ENCODE assay signal across 8 cellular contexts in genomic region chr17:19648475-19649406, GRCh38. TPM values are rescaled to one million over a fixed set of nuclear protein-coding genes. Genes with fewer than 3 reads are reported as not detected.
DNase-seq lines count a peak whose midpoint lies in the region; ATAC-seq, FAIRE-seq and TF ChIP-seq lines count a peak whose summit lies in the region.

Gene ALDH3A2, plus strand, starts transcription at chr17:19648751. Its CDS starts 221 bp downstream, at chr17:19648972.

- CTCF ChIA-PET in CD4-positive, alpha-beta T cell (lab: Charles Lee): interaction anchor here (0.9 to 2.8 kb wide), 3 partner anchors 96 to 286 kb away, joined by 3 to 8 read pairs (median 7); partner anchors contain the start of gene B9D1
- CTCF ChIA-PET in HepG2 (lab: Yijun Ruan, JAX; ENCODE audit: low intra/inter-chr PET ratio, low total read pairs): interaction anchor here (1.9 kb wide), 1 partner anchor 24 kb away, joined by 7 read pairs; no protein-coding TSS in a partner anchor

- peak within 1 kb of the TSS; percentile 85 for H3K4me2 ChIP-seq in HepG2 (ENCODE audit: low read depth, low read length)

- peak within 1 kb of the TSS; percentile 95 for H3K4me3 Mint-ChIP-seq in CD4-positive, alpha-beta T cell

- in situ Hi-C loops in HepG2 (cut with HindIII; ENCODE audit: extremely low pct_ligation_motif_present, low pct_unique_long_range_greater_than_20kb): no loop called here

- TF ChIP-seq EP300 in HepG2 (IDR thresholded peaks at IDR 0.05; ENCODE audit: low read depth in 2 of 2, low read length in 2 of 2): peak; percentile 59 to 88; a peak in 3 of 4 replicates
- TF ChIP-seq EP300 in HepG2 (CRISPR knock-in tag; IDR thresholded peaks at IDR 0.05; ENCODE audit: borderline replicate concordance): peak; percentile 77

- H3K9me3 ChIP-seq in CD4-positive, alpha-beta T cell (ENCODE audit: control insufficient read depth, low read length): no peaks in the 10 kb centered on the region
- no peaks in the 10 kb centered on the region for H3K9me3 ChIP-seq in HepG2 (ENCODE audit: low read length)

- peak within 1 kb of the TSS; percentile 88 for H3K27ac Mint-ChIP-seq in CD4-positive, alpha-beta T cell

- H3K27ac ChIP-seq in CD4-positive, alpha-beta T cell (ENCODE audit: low read depth, low read length): peak within 1 kb of the TSS; percentile 45
- H3K27ac ChIP-seq in HepG2 (ENCODE audit: extremely low read length, insufficient read depth, low read length): peak within 1 kb of the TSS; percentile 88

- H4K20me1 ChIP-seq in HepG2 (ENCODE audit: insufficient read depth, low read length): no peaks in the 10 kb centered on the region

- H3K36me3 ChIP-seq in HepG2 (replicated peaks in 1 of 2; ENCODE audit: control insufficient read depth in 1 of 2, insufficient read depth in 2 of 2, low read length in 2 of 2): peaks cover 5 to 16% of the 10 kb centered on the region in 2 experiments; a peak in 4 of 5 replicates

- FAIRE-seq in HepG2 (lab: Jason Lieb, UNC): peak; percentile 71

- intact Hi-C loops in CD4-positive, alpha-beta T cell (cut with DNase I, micrococcal nuclease): loop anchor here (5.0 kb wide), 5 partner anchors 114 to 286 kb away; partner anchors contain the start of genes B9D1 (in 1 of the 2) and MAPK7 (in 1 of the 2)
- intact Hi-C loops in HepG2 (cut with micrococcal nuclease; ENCODE audit: unreplicated experiment): loop anchor here (1.0 to 10.0 kb wide), 8 partner anchors 12 to 134 kb away; no protein-coding TSS in a partner anchor

- H3K79me2 ChIP-seq in HepG2 (ENCODE audit: insufficient read depth, low read length): peaks cover 47% of the 10 kb centered on the region

- POLR2A ChIA-PET in CD4-positive, alpha-beta T cell (lab: Charles Lee): interaction anchor here (0.6 to 3.2 kb wide), 23 partner anchors 8 to 1465 kb away, joined by 3 to 19 read pairs (median 5); partner anchors contain the start of genes AKAP10, ALKBH5, B9D1 and MAPK7
- POLR2A ChIA-PET in HepG2 (lab: Yijun Ruan, JAX): interaction anchor here (0.7 to 5.3 kb wide), 35 partner anchors 11 to 310 kb away, joined by 3 to 194 read pairs (median 7); partner anchors contain the start of genes ALDH3A1, B9D1, MAPK7 and SLC47A1

- H3K4me1 Mint-ChIP-seq in CD4-positive, alpha-beta T cell (ENCODE audit: low read depth): peaks cover 42% of the 10 kb centered on the region

- TF ChIP-seq POLR2A in HepG2 (IDR thresholded peaks at IDR 0.05; ENCODE audit: insufficient read depth in 1 of 2, low read depth in 2 of 2, low read length in 2 of 2): peak; percentile 48 to 94; a peak in 3 of 4 replicates

- WGBS in HepG2 (ENCODE audit: low lambda C conversion rate): 0% methylated on average over 5 of the region's 73 CpGs

- TF ChIP-seq RAD21 in HepG2 (CRISPR knock-in tag; IDR thresholded peaks at IDR 0.05): peak; percentile 94

- no peak within 1 kb of the TSS for H2AFZ ChIP-seq in HepG2 (ENCODE audit: low read length)

- peaks cover 71% of the 10 kb centered on the region for H3K4me1 ChIP-seq in HepG2 (ENCODE audit: insufficient read depth, low read length)

- H3K9me3 Mint-ChIP-seq in CD4-positive, alpha-beta T cell: no peaks in the 10 kb centered on the region

- BruUV-seq in HepG2 (replicated peaks; lab: Mats Ljungman, UMichigan): TSS peak; percentile 48

- no peak for TF ChIP-seq CTCF in CD4-positive, alpha-beta T cell (IDR thresholded peaks at IDR 0.05)
- TF ChIP-seq CTCF in HepG2 (CRISPR knock-in tag; IDR thresholded peaks at IDR 0.05): peak; percentile 82

- H3K36me3 Mint-ChIP-seq in CD4-positive, alpha-beta T cell (ENCODE audit: low read depth): peaks cover 22% of the 10 kb centered on the region

- H3K27me3 ChIP-seq in CD4-positive, alpha-beta T cell (ENCODE audit: control insufficient read depth, insufficient read depth, low read length): no peaks in the 10 kb centered on the region
- no peaks in the 10 kb centered on the region; a peak in 1 of 5 replicates for H3K27me3 ChIP-seq in HepG2 (ENCODE audit: control insufficient read depth in 1 of 2, insufficient read depth in 2 of 2, low read length in 2 of 2)

- H3K9ac ChIP-seq in HepG2 (ENCODE audit: insufficient read depth, low read depth, low read length): peak within 1 kb of the TSS; percentile 85

- DNase-seq in CD4-positive, alpha-beta T cell: peak; percentile 80 to 91 (median 88)
- DNase-seq in NCI-H774 (lab: John Stamatoyannopoulos, UW) (peak; percentile 79), dermis blood vessel endothelial cell (peak; percentile 96), HepG2 (ENCODE audit: low spot score) (peak; percentile 95)
- peak; percentile 95 to 96 for DNase-seq in activated CD4-positive, alpha-beta T cell treated with anti-CD3 and anti-CD28 coated beads, Interleukin-2, amount 50 U/mL, for 48 hours
- peak; percentile 97 for DNase-seq in stimulated activated CD4-positive, alpha-beta T cell treated with anti-CD3 and anti-CD28 coated beads, Interleukin-4, amount 100 ng/mL, for 1 hour

- peak within 1 kb of the TSS; percentile 86 to 89 (median 86) for H3K4me3 ChIP-seq in HepG2 (replicated peaks in 1 of 3; ENCODE audit: insufficient read depth in 1 of 3, low read depth in 2 of 3, low read length in 3 of 3)

- no peaks in the 10 kb centered on the region for H3K27me3 Mint-ChIP-seq in CD4-positive, alpha-beta T cell

- peak; percentile 95 for ATAC-seq in CD4-positive, alpha-beta T cell (ENCODE audit: poor library complexity)
- peak; percentile 96 for ATAC-seq in GM19397 (IDR thresholded peaks at IDR 0.05; ENCODE audit: unreplicated experiment)
- ATAC-seq in HG03565 (IDR thresholded peaks at IDR 0.05; ENCODE audit: unreplicated experiment): peak; percentile 79
- ATAC-seq in HepG2: peak; percentile 94

TF ChIP-seq in HepG2, 621 proteins besides CTCF, POLR2A, EP300 and RAD21 (continues in another document):
- peak; percentile 62; the same call in 1 of the 2 replicates for TF ChIP-seq CHD2 (IDR thresholded peaks at IDR 0.05; ENCODE audit: low read depth, low read length)
- peak; percentile 97 for TF ChIP-seq HNF1B (CRISPR knock-in tag; IDR thresholded peaks at IDR 0.05)
- TF ChIP-seq ZNF263 (CRISPR knock-in tag; IDR thresholded peaks at IDR 0.05): peak; percentile 86
- no peak for TF ChIP-seq EZH2 (conservative IDR thresholded peaks at IDR 0.05; ENCODE audit: low read depth, low read length)
- peak; percentile 90 for TF ChIP-seq GZF1 (CRISPR knock-in tag; IDR thresholded peaks at IDR 0.05)
- peak; percentile 64; the same call in 1 of the 2 replicates for TF ChIP-seq MIXL1 (CRISPR knock-in tag; IDR thresholded peaks at IDR 0.05)
- TF ChIP-seq PAWR (CRISPR knock-in tag; IDR thresholded peaks at IDR 0.05; ENCODE audit: borderline replicate concordance): 0 out of 2 replicates have a peak, but pooled peaks have one; percentile 51
- TF ChIP-seq FOXA1 (IDR thresholded peaks at IDR 0.05): no peak
- TF ChIP-seq FOXA1 (CRISPR knock-in tag; IDR thresholded peaks at IDR 0.05): peak; percentile 47; the same call in 1 of the 2 replicates
- 0 out of 2 replicates have a peak, but pooled peaks have one; percentile 71 for TF ChIP-seq TOE1 (CRISPR knock-in tag; IDR thresholded peaks at IDR 0.05)

RNA-seq across cellular contexts. Expression of gene ALDH3A2, which starts in this region (rescaled TPM):
- total RNA-seq in CD4-positive, alpha-beta T cell: 10 to 100 TPM; 20.0 to 20.9 TPM
- 82.3 and 149 TPM in 2 replicates for total RNA-seq in dermis blood vessel endothelial cell
- 180 and 245 TPM in 2 replicates for total RNA-seq in HepG2 (2016; rRNA removed; fragmentation: Illumina TruSeq; extraction: Trizol)
- total RNA-seq in HepG2 (2016; cell fraction: cytosol; rRNA removed; fragmentation: Illumina TruSeq; extraction: Trizol; ENCODE audit: low read depth): 28.5 and 29.7 TPM in 2 replicates
- 175 and 252 TPM in 2 replicates for total RNA-seq in HepG2 (2016; cell fraction: insoluble cytoplasmic fraction; rRNA removed; fragmentation: Illumina TruSeq; extraction: Trizol)
- 79.3 and 80.3 TPM in 2 replicates for total RNA-seq in HepG2 (2016; cell fraction: membrane; rRNA removed; fragmentation: Illumina TruSeq; extraction: Trizol)
- 120 and 125 TPM in 2 replicates for total RNA-seq in HepG2 (2016; cell fraction: nucleus; rRNA removed; fragmentation: Illumina TruSeq; extraction: Trizol)
- 79.1 and 80.8 TPM in 2 replicates for polyA plus RNA-seq in HepG2 (2011; rRNA removed)
- 72.4 and 72.5 TPM in 2 replicates for polyA plus RNA-seq in HepG2 (2011; cell fraction: cytosol; rRNA removed)
- 82.4 and 90.1 TPM in 2 replicates for polyA plus RNA-seq in HepG2 (2011; cell fraction: nucleus; rRNA removed)
- polyA plus RNA-seq in HepG2 (2012): 70.0 and 93.3 TPM in 2 replicates
- 19.4 and 20.8 TPM in 2 replicates for polyA plus RNA-seq in HepG2 (2016; cell fraction: cytosol; fragmentation: Illumina TruSeq; extraction: Trizol; ENCODE audit: low read depth)
- polyA plus RNA-seq in HepG2 (2016; cell fraction: insoluble cytoplasmic fraction; fragmentation: Illumina TruSeq; extraction: Trizol; ENCODE audit: low read depth): 213 and 225 TPM in 2 replicates
- 43.5 and 52.2 TPM in 2 replicates for polyA plus RNA-seq in HepG2 (2016; cell fraction: membrane; fragmentation: Illumina TruSeq; extraction: Trizol; ENCODE audit: low read depth)
- 137 and 153 TPM in 2 replicates for polyA plus RNA-seq in HepG2 (2016; cell fraction: nucleus; fragmentation: Illumina TruSeq; extraction: Trizol; ENCODE audit: insufficient read depth, low read depth)
- 42.9 and 77.2 TPM in 2 replicates for polyA minus RNA-seq in HepG2 (2011; rRNA and poly(A)+ RNA removed; ENCODE audit: low replicate concordance)
- polyA minus RNA-seq in HepG2 (2011; cell fraction: cytosol; rRNA and poly(A)+ RNA removed): 64.1 and 78.1 TPM in 2 replicates
- 127 and 128 TPM in 2 replicates for polyA minus RNA-seq in HepG2 (2011; cell fraction: nucleus; rRNA and poly(A)+ RNA removed)

Comparison
In these comparisons a context has a peak if more than half of its experiments do, and no peak if none do; other contexts are left out.
1. Peak in every context shown above with its lines: DNase-seq, ATAC-seq, H3K4me3 ChIP-seq and H3K27ac ChIP-seq.